In the genomic region with DNA sequence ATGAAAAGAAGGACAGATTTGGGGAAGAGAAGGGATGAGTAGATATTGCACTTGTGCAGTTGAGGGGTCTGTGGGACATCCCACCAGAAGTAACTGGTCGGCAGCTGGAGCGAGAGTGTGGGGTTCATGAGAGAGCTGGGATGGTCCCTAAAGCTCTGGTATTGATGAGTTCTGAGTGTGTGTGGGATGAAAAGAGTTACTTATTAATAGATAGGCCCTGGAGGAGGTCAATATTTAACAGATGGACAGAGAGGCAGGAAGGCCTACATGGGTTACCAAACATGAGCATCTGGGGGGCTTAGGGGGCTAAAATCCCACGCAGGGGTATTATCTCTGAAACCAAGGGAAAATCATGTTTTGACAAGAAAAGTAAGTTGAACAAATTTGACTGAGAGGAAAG, we compare ENCODE assay signal across 23 cellular contexts.
DNase-seq lines count a peak whose midpoint lies in the region; ATAC-seq, FAIRE-seq and TF ChIP-seq lines count a peak whose summit lies in the region.
"Had no signal": no experiment of that assay in that cellular context is flagged by ENCODE, and none has a peak within 500 bp of the region (broad histone marks: within the 10 kb centered on the region; RNA-seq: fewer than 3 reads in every experiment).

No MANE protein-coding gene starts in this region.

- H3K4me1 ChIP-seq in neural progenitor cell: no peaks in the 10 kb centered on the region
- H3K4me1 ChIP-seq: HAP-1, lower lobe of right lung had no signal

- no peaks in the 10 kb centered on the region for H3K27me3 ChIP-seq in neural progenitor cell
- H3K27me3 ChIP-seq: BLaER1, ovary had no signal

- peaks cover 4% of the 10 kb centered on the region for H3K27me3 Mint-ChIP-seq in activated CD8-positive, alpha-beta memory T cell treated with anti-CD3 and anti-CD28 coated beads, Interleukin-2, amount 10 ng/mL, durations not matched to agents 7 days and 5 days
- H3K27me3 Mint-ChIP-seq in activated naive CD8-positive, alpha-beta T cell: no peaks in the 10 kb centered on the region
- peaks cover 2% of the 10 kb centered on the region for H3K27me3 Mint-ChIP-seq in neural progenitor cell (ENCODE audit: insufficient read depth, low read depth)

- TF ChIP-seq CTCF in neural progenitor cell (IDR thresholded peaks at IDR 0.05) (no peak), foreskin fibroblast (IDR thresholded peaks at IDR 0.05; ENCODE audit: low read depth, low read length) (no peak)

- FAIRE-seq in GM19239 (lab: Jason Lieb, UNC): peak; percentile 88
- FAIRE-seq: G401.6, islet of Langerhans had no signal

- intact Hi-C loops in left ventricle myocardium superior (cut with micrococcal nuclease): no loop called here

- H3K36me3 ChIP-seq in neural progenitor cell: no peaks in the 10 kb centered on the region
- H3K36me3 ChIP-seq: HAP-1, lower lobe of right lung, ovary had no signal

- no peaks in the 10 kb centered on the region for H3K79me2 ChIP-seq in neural progenitor cell (ENCODE audit: low read depth)

- peaks cover 32% of the 10 kb centered on the region for H3K9me3 Mint-ChIP-seq in activated CD8-positive, alpha-beta memory T cell treated with anti-CD3 and anti-CD28 coated beads, Interleukin-2, amount 10 ng/mL, durations not matched to agents 7 days and 5 days (ENCODE audit: low read depth)
- peaks cover 4% of the 10 kb centered on the region for H3K9me3 Mint-ChIP-seq in activated naive CD8-positive, alpha-beta T cell (ENCODE audit: low read depth)
- peaks cover 25% of the 10 kb centered on the region for H3K9me3 Mint-ChIP-seq in neural progenitor cell

- no peaks in the 10 kb centered on the region for H3K9me3 ChIP-seq in neural progenitor cell (ENCODE audit: low read depth)
- H3K9me3 ChIP-seq: HAP-1 had no signal

- no peak overlapping the region for H3K4me3 ChIP-seq in neural progenitor cell
- H3K4me3 ChIP-seq in foreskin fibroblast (ENCODE audit: low read depth in 1 of 2, low read length in 2 of 2): no peak overlapping the region
- H3K4me3 ChIP-seq: BLaER1, HAP-1, lower lobe of right lung, ovary had no signal

- no peaks in the 10 kb centered on the region for H3F3A ChIP-seq in neural progenitor cell (ENCODE audit: low read depth)

- DNase-seq in activated CD8-positive, alpha-beta memory T cell treated with anti-CD3 and anti-CD28 coated beads, Interleukin-2, amount 10 ng/mL, durations not matched to agents 7 days and 5 days: no peak
- no peak for DNase-seq in activated CD8-positive, alpha-beta memory T cell treated with anti-CD3 and anti-CD28 coated beads, Interleukin-2, amount 50 U/mL, for 48 hours
- DNase-seq in GM19239 (ENCODE audit: insufficient read length, low spot score): no peak
- no peak for DNase-seq in neural progenitor cell (ENCODE audit: low spot score)
- no peak for DNase-seq in foreskin fibroblast
- DNase-seq in left ventricle myocardium superior: no peak
- DNase-seq in mesenteric fat pad (ENCODE audit: low spot score): no peak
- DNase-seq: activated CD8-positive, alpha-beta memory T cell treated with anti-CD3 and anti-CD28 coated beads for 24 hours; anterior cingulate cortex; Kasumi-1; lower lobe of right lung; NCI-H1092; NCI-H2029 treated with DMSO at 0.1 percent for 48 hours; ovary; PC-3; right cardiac atrium; SHP77 treated with DMSO at 0.1 percent for 48 hours had no signal

- no peak overlapping the region for H3K4me2 ChIP-seq in neural progenitor cell
- H3K4me2 ChIP-seq: BLaER1 had no signal

- peaks cover 58% of the 10 kb centered on the region for H3K36me3 Mint-ChIP-seq in activated CD8-positive, alpha-beta memory T cell treated with anti-CD3 and anti-CD28 coated beads, Interleukin-2, amount 10 ng/mL, durations not matched to agents 7 days and 5 days
- H3K36me3 Mint-ChIP-seq in activated naive CD8-positive, alpha-beta T cell: peaks cover 5% of the 10 kb centered on the region
- no peaks in the 10 kb centered on the region for H3K36me3 Mint-ChIP-seq in neural progenitor cell

- H4K20me1 ChIP-seq in neural progenitor cell (ENCODE audit: low read depth): no peaks in the 10 kb centered on the region
- H4K20me1 ChIP-seq: BLaER1 had no signal

- CTCF ChIA-PET in activated CD8-positive, alpha-beta memory T cell treated with anti-CD3 and anti-CD28 coated beads, Interleukin-2, amount 10 ng/mL, durations not matched to agents 7 days and 5 days (lab: Charles Lee): interaction anchor here (1.0 to 2.6 kb wide), 3 partner anchors 12 to 22 kb away, joined by 3 to 10 read pairs (median 3); no protein-coding TSS in a partner anchor

- no peak overlapping the region for H3K27ac ChIP-seq in neural progenitor cell
- H3K27ac ChIP-seq: BLaER1, lower lobe of right lung, ovary, VCaP had no signal

- peaks cover 72% of the 10 kb centered on the region for H3K4me1 Mint-ChIP-seq in activated CD8-positive, alpha-beta memory T cell treated with anti-CD3 and anti-CD28 coated beads, Interleukin-2, amount 10 ng/mL, durations not matched to agents 7 days and 5 days
- peaks cover 38% of the 10 kb centered on the region for H3K4me1 Mint-ChIP-seq in activated naive CD8-positive, alpha-beta T cell (ENCODE audit: low read depth)
- H3K4me1 Mint-ChIP-seq in neural progenitor cell: no peaks in the 10 kb centered on the region

- H3K27ac Mint-ChIP-seq in activated CD8-positive, alpha-beta memory T cell treated with anti-CD3 and anti-CD28 coated beads, Interleukin-2, amount 10 ng/mL, durations not matched to agents 7 days and 5 days: peak overlapping the region; percentile 96
- H3K27ac Mint-ChIP-seq in activated naive CD8-positive, alpha-beta T cell: peak overlapping the region; percentile 41
- peak overlapping the region; percentile 65 for H3K27ac Mint-ChIP-seq in neural progenitor cell

- no peak overlapping the region for H3K9ac ChIP-seq in neural progenitor cell
- H3K9ac ChIP-seq: BLaER1 had no signal

- H3K4me3 Mint-ChIP-seq in activated CD8-positive, alpha-beta memory T cell treated with anti-CD3 and anti-CD28 coated beads, Interleukin-2, amount 10 ng/mL, durations not matched to agents 7 days and 5 days: no peak overlapping the region
- H3K4me3 Mint-ChIP-seq in activated naive CD8-positive, alpha-beta T cell: no peak overlapping the region
- H3K4me3 Mint-ChIP-seq in neural progenitor cell: no peak overlapping the region

- no peak overlapping the region for H2AFZ ChIP-seq in neural progenitor cell (replicated peaks)

- no peak for ATAC-seq in activated CD8-positive, alpha-beta memory T cell treated with anti-CD3 and anti-CD28 coated beads, Interleukin-2, amount 10 ng/mL, durations not matched to agents 7 days and 5 days
- ATAC-seq in left ventricle myocardium superior: no peak
- ATAC-seq: lower lobe of right lung, PC-3, right cardiac atrium had no signal

Comparison
In these comparisons a context has a peak if more than half of its experiments do, and no peak if none do; other contexts are left out.
1. H3K27ac Mint-ChIP-seq: peak in every context shown above with its lines; median percentile 96 in activated CD8-positive, alpha-beta memory T cell treated with anti-CD3 and anti-CD28 coated beads, Interleukin-2, amount 10 ng/mL, durations not matched to agents 7 days and 5 days; 65 in neural progenitor cell; 41 in activated naive CD8-positive, alpha-beta T cell.